ENCODE assay signal across 8 cellular contexts in genomic region chr6:87472525-87473418, GRCh38. TPM values are rescaled to one million over a fixed set of nuclear protein-coding genes. Genes with fewer than 3 reads are reported as not detected.
DNase-seq lines count a peak whose midpoint lies in the region; ATAC-seq, FAIRE-seq and TF ChIP-seq lines count a peak whose summit lies in the region.

SLC35A1 (plus strand) TSS chr6:87472974; CDS start chr6:87473004, 30 bp downstream.

- no peaks in the 10 kb centered on the region for H3K9me3 ChIP-seq in SU-DHL-6 (ENCODE audit: insufficient read depth, low read length)
- no peaks in the 10 kb centered on the region for H3K9me3 ChIP-seq in cardiac muscle cell (ENCODE audit: low read depth)
- no peaks in the 10 kb centered on the region for H3K9me3 ChIP-seq in pancreas
- H3K9me3 ChIP-seq in thyroid gland, result no peaks in the 10 kb centered on the region

- H3K4me2 ChIP-seq in SU-DHL-6 (ENCODE audit: low read depth, low read length, poor library complexity, severe bottlenecking), result peak within 1 kb of the TSS; percentile 78

- intact Hi-C loops in pancreas (cut with DNase I) (no loop called here), thyroid gland (cut with DNase I) (no loop called here)

- peak within 1 kb of the TSS; percentile 69 for H3K27ac ChIP-seq in SU-DHL-6 (ENCODE audit: low read depth, low read length)
- peak within 1 kb of the TSS; percentile 93 for H3K27ac ChIP-seq in cardiac muscle cell
- peak within 1 kb of the TSS; percentile 70 to 88 (median 81) for H3K27ac ChIP-seq in pancreas
- H3K27ac ChIP-seq in thyroid gland, result peak within 1 kb of the TSS; percentile 80 to 92 (median 88)

- peaks cover 4% of the 10 kb centered on the region for H3K4me1 ChIP-seq in cardiac muscle cell (ENCODE audit: low read depth)
- H3K4me1 ChIP-seq in pancreas, result peaks cover 4 to 8% (median 7%) of the 10 kb centered on the region in 3 donors
- peaks cover 4 to 5% of the 10 kb centered on the region in 2 donors for H3K4me1 ChIP-seq in thyroid gland

- H3K9me2 ChIP-seq in SU-DHL-6 (replicated peaks; ENCODE audit: insufficient read depth, low read length), result no peaks in the 10 kb centered on the region

- H3K9ac ChIP-seq in SU-DHL-6 (ENCODE audit: low read length), result peak within 1 kb of the TSS; percentile 88

- no peaks in the 10 kb centered on the region for H4K20me1 ChIP-seq in SU-DHL-6 (ENCODE audit: low read depth, low read length)

- peak in 1 of 2 donors; percentile 67 for TF ChIP-seq POLR2A in thyroid gland (IDR thresholded peaks at IDR 0.05)

- H3K36me3 ChIP-seq in SU-DHL-6 (ENCODE audit: low read length) (no peaks in the 10 kb centered on the region), cardiac muscle cell (no peaks in the 10 kb centered on the region), pancreas (no peaks in the 10 kb centered on the region), thyroid gland (no peaks in the 10 kb centered on the region)

- peaks cover 6% of the 10 kb centered on the region; the same call in 1 of the 2 replicates for H3K79me2 ChIP-seq in SU-DHL-6 (ENCODE audit: insufficient read depth, low read length)

- TF ChIP-seq CTCF in GM12865 (IDR thresholded peaks at IDR 0.05; ENCODE audit: insufficient read depth, low read depth, low read length, missing control alignments) (peak; percentile 11), SU-DHL-6 (IDR thresholded peaks at IDR 0.05; ENCODE audit: insufficient read depth, low read length, poor library complexity, severe bottlenecking) (no peak), cardiac muscle cell (IDR thresholded peaks at IDR 0.05; ENCODE audit: low read depth, low read length) (peak; percentile 20), pancreas (IDR thresholded peaks at IDR 0.05) (peak in 2 of 4 donors; percentile 7 to 24), thyroid gland (IDR thresholded peaks at IDR 0.05) (peak in 5 of 6 experiments; percentile 21 to 35 (median 25))

- H2AFZ ChIP-seq in SU-DHL-6 (ENCODE audit: low read depth, low read length, severe bottlenecking), result peak within 1 kb of the TSS; percentile 99

- ATAC-seq in HG02678 (IDR thresholded peaks at IDR 0.05; ENCODE audit: unreplicated experiment) (peak; percentile 94), pancreas (peak; percentile 95 to 99 (median 98))

- DNase-seq in GM12865 (ENCODE audit: low read depth), result peak; percentile 90
- DNase-seq in NCI-H1105 treated with DMSO at 0.1 percent for 48 hours (lab: John Stamatoyannopoulos, UW), result peak; percentile 86
- DNase-seq in activated naive CD8-positive, alpha-beta T cell treated with anti-CD3 and anti-CD28 coated beads, Interleukin-2, amount 50 U/mL, for 16 hours (ENCODE audit: low read depth, low spot score), result peak; percentile 78
- DNase-seq in cardiac muscle cell (ENCODE audit: low read depth in 1 of 2, low spot score in 1 of 2), result peak; percentile 83 to 86
- peak; percentile 77 to 93 (median 82) for DNase-seq in pancreas
- peak; percentile 87 to 88 for DNase-seq in thyroid gland

- H3F3A ChIP-seq in SU-DHL-6 (ENCODE audit: insufficient read depth), result peaks cover 6% of the 10 kb centered on the region; the same call in 1 of the 2 replicates

- H3K27me3 ChIP-seq in SU-DHL-6 (ENCODE audit: low read length), result no peaks in the 10 kb centered on the region
- H3K27me3 ChIP-seq in cardiac muscle cell, result peaks cover 8% of the 10 kb centered on the region
- H3K27me3 ChIP-seq in pancreas, result no peaks in the 10 kb centered on the region
- no peaks in the 10 kb centered on the region for H3K27me3 ChIP-seq in thyroid gland

- no peak for FAIRE-seq in pancreas (lab: Jason Lieb, UNC)

- H3K4me3 ChIP-seq in GM12865 (ENCODE audit: low read depth, low read length) (peak within 1 kb of the TSS; percentile 82), SU-DHL-6 (ENCODE audit: insufficient read depth, low read length, poor library complexity, severe bottlenecking) (peak within 1 kb of the TSS; percentile 97), cardiac muscle cell (peak within 1 kb of the TSS; percentile 96), pancreas (peak within 1 kb of the TSS; percentile 77 to 88 (median 86)), thyroid gland (replicated peaks in 1 of 3) (peak within 1 kb of the TSS; percentile 43 to 57 (median 51))

- 0 to 1% methylated on average over 66 to 70 of the region's 70 CpGs for WGBS in pancreas, 2 donors
- WGBS in thyroid gland, 2 donors, result 0 to 2% methylated on average over 9 to 24 of the region's 70 CpGs

RNA-seq across cellular contexts. Expression of gene SLC35A1, which starts in this region (rescaled TPM):
- 12.7 TPM in 2 replicates for total RNA-seq in cardiac muscle cell
- polyA plus RNA-seq in cardiac muscle cell, result 29.3 and 30.8 TPM in 2 replicates
- total RNA-seq in pancreas, result 10 to 100 TPM in 1 of 6 donors, 1 to 10 TPM in 5; 5.4 to 10.2 (median 7.5) TPM
- 10 to 100 TPM in 1 of 2 donors, 1 to 10 TPM in 1; 9.8 to 15.2 TPM for polyA plus RNA-seq in pancreas
- total RNA-seq in thyroid gland, result 10 to 100 TPM; 13.2 to 23.2 (median 18.7) TPM

Comparison
In these comparisons a context has a peak if more than half of its experiments do, and no peak if none do; other contexts are left out.
1. Peak in every context shown above with its lines: DNase-seq, ATAC-seq, H3K4me3 ChIP-seq and H3K27ac ChIP-seq.